Comparison of ENCODE assay signal across 1 cellular context in the genomic region with DNA sequence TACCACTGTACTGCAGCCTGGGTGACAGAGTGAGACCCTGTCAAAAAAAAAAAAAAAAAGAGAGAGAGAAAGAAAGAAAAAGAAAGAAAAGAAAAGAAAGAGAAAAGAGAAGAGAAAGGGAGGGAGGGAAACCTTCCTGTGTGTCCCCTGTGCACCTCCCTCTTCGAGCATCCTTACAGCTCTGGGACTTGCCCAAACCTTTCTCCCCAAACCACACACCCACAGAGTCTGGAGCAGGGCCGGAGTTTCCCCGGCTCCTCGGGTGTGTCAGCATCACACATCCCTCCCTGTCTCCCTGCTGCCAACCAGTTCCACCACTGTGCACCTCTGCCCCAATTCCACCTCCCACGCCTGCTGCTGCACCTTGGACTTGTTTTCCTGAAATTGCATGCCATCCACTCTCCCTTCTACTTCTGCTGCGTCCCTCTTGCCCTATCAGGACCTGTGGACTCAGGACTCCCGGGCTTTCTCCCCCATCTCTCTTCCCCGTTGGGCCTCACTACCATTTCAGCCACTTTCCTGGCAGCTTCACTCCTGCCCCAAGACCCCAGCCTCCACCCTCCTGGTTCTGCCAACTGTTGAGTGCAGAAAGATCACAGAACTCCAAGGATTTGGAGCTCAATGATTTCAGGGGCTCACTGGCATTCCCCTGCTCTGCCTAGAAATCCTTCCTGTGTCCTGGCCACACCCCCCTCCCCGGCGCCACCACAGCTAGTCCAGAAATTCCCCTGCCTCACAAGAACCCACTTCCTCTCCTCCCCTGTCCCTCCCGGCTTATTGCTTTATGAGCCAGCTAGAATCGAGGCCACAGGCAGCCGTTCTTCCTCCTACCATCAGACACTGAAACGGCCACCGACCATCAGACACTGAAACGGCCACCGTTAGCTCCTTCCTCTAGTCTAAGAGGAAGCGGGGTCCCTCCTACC.
TF ChIP-seq lines count a peak whose summit lies in the region.

No MANE protein-coding gene starts in this region.

TF ChIP-seq in HepG2, 621 proteins besides CTCF, POLR2A, EP300 and RAD21 (continued from another document and continues in another):
- TF ChIP-seq, protein P1, sequence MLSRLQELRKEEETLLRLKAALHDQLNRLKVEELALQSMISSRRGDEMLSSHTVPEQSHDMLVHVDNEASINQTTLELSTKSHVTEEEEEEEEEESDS (CRISPR knock-in tag; IDR thresholded peaks at IDR 0.05; ENCODE audit: borderline replicate concordance) = peak; percentile 65; the same call in 1 of the 2 replicates
- TF ChIP-seq ZBTB7A (CRISPR knock-in tag; IDR thresholded peaks at IDR 0.05) (no peak), ZNF235 (CRISPR knock-in tag; IDR thresholded peaks at IDR 0.05; ENCODE audit: borderline replicate concordance) (no peak), ZNF788 (CRISPR knock-in tag; IDR thresholded peaks at IDR 0.05; ENCODE audit: borderline replicate concordance) (peak; percentile 90), BRCA1 (CRISPR knock-in tag; IDR thresholded peaks at IDR 0.05) (peak; percentile 87; the same call in 1 of the 2 replicates), ZNF615 (CRISPR knock-in tag; IDR thresholded peaks at IDR 0.05; ENCODE audit: borderline replicate concordance) (no peak; the same call in 1 of the 2 replicates), NBN (conservative IDR thresholded peaks at IDR 0.05) (0 out of 2 replicates have a peak, but pooled peaks have one; percentile 34), ZNF7 (CRISPR knock-in tag; IDR thresholded peaks at IDR 0.05) (no peak; the same call in 1 of the 2 replicates), FOXJ3 (CRISPR knock-in tag; IDR thresholded peaks at IDR 0.05; ENCODE audit: borderline replicate concordance) (0 out of 2 replicates have a peak, but pooled peaks have one; percentile 27), PAX8 (CRISPR knock-in tag; IDR thresholded peaks at IDR 0.05; ENCODE audit: borderline replicate concordance) (0 out of 2 replicates have a peak, but pooled peaks have one; percentile 44), ZNF530 (CRISPR knock-in tag; IDR thresholded peaks at IDR 0.05; ENCODE audit: low read depth) (no peak), ZNF234 (CRISPR knock-in tag; conservative IDR thresholded peaks at IDR 0.05) (no peak), ZNF383 (CRISPR knock-in tag; IDR thresholded peaks at IDR 0.05; ENCODE audit: borderline replicate concordance) (no peak), ZFP62 (CRISPR knock-in tag; IDR thresholded peaks at IDR 0.05) (0 out of 2 replicates have a peak, but pooled peaks have one; percentile 34), MATR3 (CRISPR knock-in tag; IDR thresholded peaks at IDR 0.05) (no peak), REXO4 (CRISPR knock-in tag; IDR thresholded peaks at IDR 0.05; ENCODE audit: borderline replicate concordance) (no peak), TBP (CRISPR knock-in tag; IDR thresholded peaks at IDR 0.05) (no peak), KLF11 (CRISPR knock-in tag; IDR thresholded peaks at IDR 0.05) (0 out of 2 replicates have a peak, but pooled peaks have one; percentile 81), YEATS4 (CRISPR knock-in tag; IDR thresholded peaks at IDR 0.05; ENCODE audit: borderline replicate concordance) (peak; percentile 87), ZNF44 (CRISPR knock-in tag; IDR thresholded peaks at IDR 0.05) (no peak), ATF1 (CRISPR knock-in tag; IDR thresholded peaks at IDR 0.05) (no peak), HDAC6 (IDR thresholded peaks at IDR 0.05; ENCODE audit: low read depth, low read length) (no peak), BCL6 (CRISPR knock-in tag; IDR thresholded peaks at IDR 0.05) (peak; percentile 82), XRCC5 (optimal IDR thresholded peaks at IDR 0.05; ENCODE audit: low read length) (peak; percentile 75), ZNF33B (CRISPR knock-in tag; IDR thresholded peaks at IDR 0.05) (peak; percentile 36; the same call in 1 of the 2 replicates), ZNF777 (CRISPR knock-in tag; IDR thresholded peaks at IDR 0.05) (0 out of 2 replicates have a peak, but pooled peaks have one; percentile 31), ZNF333 (CRISPR knock-in tag; IDR thresholded peaks at IDR 0.05; ENCODE audit: borderline replicate concordance) (no peak), SIN3B (IDR thresholded peaks at IDR 0.05; ENCODE audit: low read length) (no peak), ZBTB7B (CRISPR knock-in tag; IDR thresholded peaks at IDR 0.05) (peak; percentile 30; the same call in 1 of the 2 replicates), ZNF451 (CRISPR knock-in tag; IDR thresholded peaks at IDR 0.05) (no peak), ZNF850 (CRISPR knock-in tag; conservative IDR thresholded peaks at IDR 0.05) (no peak; the same call in 1 of the 2 replicates)
- TF ChIP-seq, protein P2, sequence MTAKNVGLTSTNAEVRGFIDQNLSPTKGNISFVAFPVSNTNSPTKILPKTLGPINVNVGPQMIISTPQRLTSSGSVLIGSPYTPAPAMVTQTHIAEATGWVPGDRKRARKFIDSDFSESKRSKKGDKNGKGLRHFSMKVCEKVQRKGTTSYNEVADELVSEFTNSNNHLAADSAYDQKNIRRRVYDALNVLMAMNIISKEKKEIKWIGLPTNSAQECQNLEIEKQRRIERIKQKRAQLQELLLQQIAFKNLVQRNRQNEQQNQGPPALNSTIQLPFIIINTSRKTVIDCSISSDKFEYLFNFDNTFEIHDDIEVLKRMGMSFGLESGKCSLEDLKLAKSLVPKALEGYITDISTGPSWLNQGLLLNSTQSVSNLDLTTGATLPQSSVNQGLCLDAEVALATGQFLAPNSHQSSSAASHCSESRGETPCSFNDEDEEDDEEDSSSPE (CRISPR knock-in tag; IDR thresholded peaks at IDR 0.05) = peak; percentile 48; the same call in 1 of the 2 replicates
- TF ChIP-seq, protein P3, sequence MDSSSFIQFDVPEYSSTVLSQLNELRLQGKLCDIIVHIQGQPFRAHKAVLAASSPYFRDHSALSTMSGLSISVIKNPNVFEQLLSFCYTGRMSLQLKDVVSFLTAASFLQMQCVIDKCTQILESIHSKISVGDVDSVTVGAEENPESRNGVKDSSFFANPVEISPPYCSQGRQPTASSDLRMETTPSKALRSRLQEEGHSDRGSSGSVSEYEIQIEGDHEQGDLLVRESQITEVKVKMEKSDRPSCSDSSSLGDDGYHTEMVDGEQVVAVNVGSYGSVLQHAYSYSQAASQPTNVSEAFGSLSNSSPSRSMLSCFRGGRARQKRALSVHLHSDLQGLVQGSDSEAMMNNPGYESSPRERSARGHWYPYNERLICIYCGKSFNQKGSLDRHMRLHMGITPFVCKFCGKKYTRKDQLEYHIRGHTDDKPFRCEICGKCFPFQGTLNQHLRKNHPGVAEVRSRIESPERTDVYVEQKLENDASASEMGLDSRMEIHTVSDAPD (CRISPR knock-in tag; IDR thresholded peaks at IDR 0.05) = 0 out of 2 replicates have a peak, but pooled peaks have one; percentile 51
- TF ChIP-seq, protein P4, sequence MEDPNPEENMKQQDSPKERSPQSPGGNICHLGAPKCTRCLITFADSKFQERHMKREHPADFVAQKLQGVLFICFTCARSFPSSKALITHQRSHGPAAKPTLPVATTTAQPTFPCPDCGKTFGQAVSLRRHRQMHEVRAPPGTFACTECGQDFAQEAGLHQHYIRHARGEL (CRISPR knock-in tag; IDR thresholded peaks at IDR 0.05) = no peak
- TF ChIP-seq, protein P5, sequence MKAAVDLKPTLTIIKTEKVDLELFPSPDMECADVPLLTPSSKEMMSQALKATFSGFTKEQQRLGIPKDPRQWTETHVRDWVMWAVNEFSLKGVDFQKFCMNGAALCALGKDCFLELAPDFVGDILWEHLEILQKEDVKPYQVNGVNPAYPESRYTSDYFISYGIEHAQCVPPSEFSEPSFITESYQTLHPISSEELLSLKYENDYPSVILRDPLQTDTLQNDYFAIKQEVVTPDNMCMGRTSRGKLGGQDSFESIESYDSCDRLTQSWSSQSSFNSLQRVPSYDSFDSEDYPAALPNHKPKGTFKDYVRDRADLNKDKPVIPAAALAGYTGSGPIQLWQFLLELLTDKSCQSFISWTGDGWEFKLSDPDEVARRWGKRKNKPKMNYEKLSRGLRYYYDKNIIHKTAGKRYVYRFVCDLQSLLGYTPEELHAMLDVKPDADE (CRISPR knock-in tag; IDR thresholded peaks at IDR 0.05) = no peak
- TF ChIP-seq, protein P6, sequence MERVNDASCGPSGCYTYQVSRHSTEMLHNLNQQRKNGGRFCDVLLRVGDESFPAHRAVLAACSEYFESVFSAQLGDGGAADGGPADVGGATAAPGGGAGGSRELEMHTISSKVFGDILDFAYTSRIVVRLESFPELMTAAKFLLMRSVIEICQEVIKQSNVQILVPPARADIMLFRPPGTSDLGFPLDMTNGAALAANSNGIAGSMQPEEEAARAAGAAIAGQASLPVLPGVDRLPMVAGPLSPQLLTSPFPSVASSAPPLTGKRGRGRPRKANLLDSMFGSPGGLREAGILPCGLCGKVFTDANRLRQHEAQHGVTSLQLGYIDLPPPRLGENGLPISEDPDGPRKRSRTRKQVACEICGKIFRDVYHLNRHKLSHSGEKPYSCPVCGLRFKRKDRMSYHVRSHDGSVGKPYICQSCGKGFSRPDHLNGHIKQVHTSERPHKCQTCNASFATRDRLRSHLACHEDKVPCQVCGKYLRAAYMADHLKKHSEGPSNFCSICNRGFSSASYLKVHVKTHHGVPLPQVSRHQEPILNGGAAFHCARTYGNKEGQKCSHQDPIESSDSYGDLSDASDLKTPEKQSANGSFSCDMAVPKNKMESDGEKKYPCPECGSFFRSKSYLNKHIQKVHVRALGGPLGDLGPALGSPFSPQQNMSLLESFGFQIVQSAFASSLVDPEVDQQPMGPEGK (CRISPR knock-in tag; IDR thresholded peaks at IDR 0.05) = peak; percentile 70
- TF ChIP-seq, protein P7, sequence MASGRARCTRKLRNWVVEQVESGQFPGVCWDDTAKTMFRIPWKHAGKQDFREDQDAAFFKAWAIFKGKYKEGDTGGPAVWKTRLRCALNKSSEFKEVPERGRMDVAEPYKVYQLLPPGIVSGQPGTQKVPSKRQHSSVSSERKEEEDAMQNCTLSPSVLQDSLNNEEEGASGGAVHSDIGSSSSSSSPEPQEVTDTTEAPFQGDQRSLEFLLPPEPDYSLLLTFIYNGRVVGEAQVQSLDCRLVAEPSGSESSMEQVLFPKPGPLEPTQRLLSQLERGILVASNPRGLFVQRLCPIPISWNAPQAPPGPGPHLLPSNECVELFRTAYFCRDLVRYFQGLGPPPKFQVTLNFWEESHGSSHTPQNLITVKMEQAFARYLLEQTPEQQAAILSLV (CRISPR knock-in tag; IDR thresholded peaks at IDR 0.05; ENCODE audit: borderline replicate concordance) = no peak; the same call in 1 of the 2 replicates
- TF ChIP-seq, protein P8, sequence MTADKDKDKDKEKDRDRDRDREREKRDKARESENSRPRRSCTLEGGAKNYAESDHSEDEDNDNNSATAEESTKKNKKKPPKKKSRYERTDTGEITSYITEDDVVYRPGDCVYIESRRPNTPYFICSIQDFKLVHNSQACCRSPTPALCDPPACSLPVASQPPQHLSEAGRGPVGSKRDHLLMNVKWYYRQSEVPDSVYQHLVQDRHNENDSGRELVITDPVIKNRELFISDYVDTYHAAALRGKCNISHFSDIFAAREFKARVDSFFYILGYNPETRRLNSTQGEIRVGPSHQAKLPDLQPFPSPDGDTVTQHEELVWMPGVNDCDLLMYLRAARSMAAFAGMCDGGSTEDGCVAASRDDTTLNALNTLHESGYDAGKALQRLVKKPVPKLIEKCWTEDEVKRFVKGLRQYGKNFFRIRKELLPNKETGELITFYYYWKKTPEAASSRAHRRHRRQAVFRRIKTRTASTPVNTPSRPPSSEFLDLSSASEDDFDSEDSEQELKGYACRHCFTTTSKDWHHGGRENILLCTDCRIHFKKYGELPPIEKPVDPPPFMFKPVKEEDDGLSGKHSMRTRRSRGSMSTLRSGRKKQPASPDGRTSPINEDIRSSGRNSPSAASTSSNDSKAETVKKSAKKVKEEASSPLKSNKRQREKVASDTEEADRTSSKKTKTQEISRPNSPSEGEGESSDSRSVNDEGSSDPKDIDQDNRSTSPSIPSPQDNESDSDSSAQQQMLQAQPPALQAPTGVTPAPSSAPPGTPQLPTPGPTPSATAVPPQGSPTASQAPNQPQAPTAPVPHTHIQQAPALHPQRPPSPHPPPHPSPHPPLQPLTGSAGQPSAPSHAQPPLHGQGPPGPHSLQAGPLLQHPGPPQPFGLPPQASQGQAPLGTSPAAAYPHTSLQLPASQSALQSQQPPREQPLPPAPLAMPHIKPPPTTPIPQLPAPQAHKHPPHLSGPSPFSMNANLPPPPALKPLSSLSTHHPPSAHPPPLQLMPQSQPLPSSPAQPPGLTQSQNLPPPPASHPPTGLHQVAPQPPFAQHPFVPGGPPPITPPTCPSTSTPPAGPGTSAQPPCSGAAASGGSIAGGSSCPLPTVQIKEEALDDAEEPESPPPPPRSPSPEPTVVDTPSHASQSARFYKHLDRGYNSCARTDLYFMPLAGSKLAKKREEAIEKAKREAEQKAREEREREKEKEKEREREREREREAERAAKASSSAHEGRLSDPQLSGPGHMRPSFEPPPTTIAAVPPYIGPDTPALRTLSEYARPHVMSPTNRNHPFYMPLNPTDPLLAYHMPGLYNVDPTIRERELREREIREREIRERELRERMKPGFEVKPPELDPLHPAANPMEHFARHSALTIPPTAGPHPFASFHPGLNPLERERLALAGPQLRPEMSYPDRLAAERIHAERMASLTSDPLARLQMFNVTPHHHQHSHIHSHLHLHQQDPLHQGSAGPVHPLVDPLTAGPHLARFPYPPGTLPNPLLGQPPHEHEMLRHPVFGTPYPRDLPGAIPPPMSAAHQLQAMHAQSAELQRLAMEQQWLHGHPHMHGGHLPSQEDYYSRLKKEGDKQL (CRISPR knock-in tag; IDR thresholded peaks at IDR 0.05; ENCODE audit: low read depth) = peak; percentile 33; the same call in 1 of the 2 replicates
- TF ChIP-seq, protein P9, sequence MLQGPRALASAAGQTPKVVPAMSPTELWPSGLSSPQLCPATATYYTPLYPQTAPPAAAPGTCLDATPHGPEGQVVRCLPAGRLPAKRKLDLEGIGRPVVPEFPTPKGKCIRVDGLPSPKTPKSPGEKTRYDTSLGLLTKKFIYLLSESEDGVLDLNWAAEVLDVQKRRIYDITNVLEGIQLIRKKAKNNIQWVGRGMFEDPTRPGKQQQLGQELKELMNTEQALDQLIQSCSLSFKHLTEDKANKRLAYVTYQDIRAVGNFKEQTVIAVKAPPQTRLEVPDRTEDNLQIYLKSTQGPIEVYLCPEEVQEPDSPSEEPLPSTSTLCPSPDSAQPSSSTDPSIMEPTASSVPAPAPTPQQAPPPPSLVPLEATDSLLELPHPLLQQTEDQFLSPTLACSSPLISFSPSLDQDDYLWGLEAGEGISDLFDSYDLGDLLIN (CRISPR knock-in tag; IDR thresholded peaks at IDR 0.05; ENCODE audit: borderline replicate concordance) = 0 out of 2 replicates have a peak, but pooled peaks have one; percentile 59
- TF ChIP-seq, protein P10, sequence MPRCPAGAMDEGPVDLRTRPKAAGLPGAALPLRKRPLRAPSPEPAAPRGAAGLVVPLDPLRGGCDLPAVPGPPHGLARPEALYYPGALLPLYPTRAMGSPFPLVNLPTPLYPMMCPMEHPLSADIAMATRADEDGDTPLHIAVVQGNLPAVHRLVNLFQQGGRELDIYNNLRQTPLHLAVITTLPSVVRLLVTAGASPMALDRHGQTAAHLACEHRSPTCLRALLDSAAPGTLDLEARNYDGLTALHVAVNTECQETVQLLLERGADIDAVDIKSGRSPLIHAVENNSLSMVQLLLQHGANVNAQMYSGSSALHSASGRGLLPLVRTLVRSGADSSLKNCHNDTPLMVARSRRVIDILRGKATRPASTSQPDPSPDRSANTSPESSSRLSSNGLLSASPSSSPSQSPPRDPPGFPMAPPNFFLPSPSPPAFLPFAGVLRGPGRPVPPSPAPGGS (CRISPR knock-in tag; IDR thresholded peaks at IDR 0.05) = peak; percentile 81; the same call in 1 of the 2 replicates
- TF ChIP-seq, protein P11, sequence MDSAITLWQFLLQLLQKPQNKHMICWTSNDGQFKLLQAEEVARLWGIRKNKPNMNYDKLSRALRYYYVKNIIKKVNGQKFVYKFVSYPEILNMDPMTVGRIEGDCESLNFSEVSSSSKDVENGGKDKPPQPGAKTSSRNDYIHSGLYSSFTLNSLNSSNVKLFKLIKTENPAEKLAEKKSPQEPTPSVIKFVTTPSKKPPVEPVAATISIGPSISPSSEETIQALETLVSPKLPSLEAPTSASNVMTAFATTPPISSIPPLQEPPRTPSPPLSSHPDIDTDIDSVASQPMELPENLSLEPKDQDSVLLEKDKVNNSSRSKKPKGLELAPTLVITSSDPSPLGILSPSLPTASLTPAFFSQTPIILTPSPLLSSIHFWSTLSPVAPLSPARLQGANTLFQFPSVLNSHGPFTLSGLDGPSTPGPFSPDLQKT (CRISPR knock-in tag; IDR thresholded peaks at IDR 0.05; ENCODE audit: borderline replicate concordance) = no peak
